Comparison of ENCODE assay signal across 8 cellular contexts in genomic region chr18:59899298-59900221, GRCh38. TPM values are rescaled to one million over a fixed set of nuclear protein-coding genes. Genes with fewer than 3 reads are reported as not detected.
DNase-seq lines count a peak whose midpoint lies in the region; ATAC-seq and TF ChIP-seq lines count a peak whose summit lies in the region.

Gene PMAIP1 (plus strand): TSS chr18:59899996. CDS start chr18:59900178, 182 bp downstream.

- in situ Hi-C loops in GM18951 (cut with MboI; ENCODE audit: low sequenced_read_pairs, unreplicated experiment) = loop anchor here (10.0 kb wide), 1 partner anchor 55 kb away; no protein-coding TSS in a partner anchor

- CTCF ChIA-PET in AG04450 (lab: Charles Lee) = interaction anchor here (0.8 to 2.1 kb wide), 3 partner anchors 14 to 437 kb away, joined by 3 to 8 read pairs (median 3); no protein-coding TSS in a partner anchor

- H3K9me3 ChIP-seq in AG04450 (ENCODE audit: control insufficient read depth, insufficient read depth, low read length) (peaks cover 3% of the 10 kb centered on the region; the same call in 1 of the 2 replicates), WERI-Rb-1 (ENCODE audit: severe bottlenecking) (peaks cover 8% of the 10 kb centered on the region), breast epithelium (no peaks in the 10 kb centered on the region)

- H3K4me3 ChIP-seq in AG04450 (ENCODE audit: low read depth, low read length) (peak within 1 kb of the TSS; percentile 90), WERI-Rb-1 (ENCODE audit: low read depth, low read length) (peak within 1 kb of the TSS; percentile 87), breast epithelium (peak within 1 kb of the TSS; percentile 46 to 70 (median 68))

- intact Hi-C loops in breast epithelium (cut with DNase I; ENCODE audit: low total_unique reads) = no loop called here

- TF ChIP-seq CTCF in AG04450 (IDR thresholded peaks at IDR 0.05; ENCODE audit: low read depth, low read length) = no peak
- TF ChIP-seq CTCF in WERI-Rb-1 (IDR thresholded peaks at IDR 0.05; ENCODE audit: low read depth, low read length) = no peak
- TF ChIP-seq CTCF in breast epithelium (IDR thresholded peaks at IDR 0.05) = no peak

- POLR2A ChIA-PET in AG04450 (lab: Yijun Ruan, JAX) = interaction anchor here (0.5 to 3.4 kb wide), 26 partner anchors 10 to 510 kb away, joined by 3 to 27 read pairs (median 4); partner anchors contain the start of gene CCBE1

- ATAC-seq in HG03159 (IDR thresholded peaks at IDR 0.05; ENCODE audit: unreplicated experiment) = peak; percentile 68

- no peaks in the 10 kb centered on the region for H3K4me1 ChIP-seq in breast epithelium

- no peaks in the 10 kb centered on the region for H3K27me3 ChIP-seq in AG04450 (ENCODE audit: control insufficient read depth, insufficient read depth, low read length)
- no peaks in the 10 kb centered on the region for H3K27me3 ChIP-seq in WERI-Rb-1 (ENCODE audit: insufficient read depth, low read depth, severe bottlenecking)
- H3K27me3 ChIP-seq in breast epithelium = no peaks in the 10 kb centered on the region

- DNase-seq in AG04450 (ENCODE audit: low read depth, low spot score) (peak; percentile 93), NCI-H2227 treated with DMSO at 0.1 percent for 48 hours (lab: John Stamatoyannopoulos, UW) (peak; percentile 93), WERI-Rb-1 (peak; percentile 94), breast epithelium (ENCODE audit: low spot score in 2 of 2) (peak; percentile 84 to 86), iris pigment epithelial cell (ENCODE audit: low read depth) (peak; percentile 94)
- peak; percentile 83 to 87 (median 86) for DNase-seq in stimulated activated CD4-positive, alpha-beta T cell treated with anti-CD3 and anti-CD28 coated beads, Interleukin-12 subunit alpha, Interleukin-12 subunit beta, amount 100 ng/mL, for 48 hours (ENCODE audit: low read depth in 2 of 3, low spot score in 1 of 3)

- peak within 1 kb of the TSS; percentile 91 for H3K27ac ChIP-seq in AG04450 (ENCODE audit: low read depth, low read length)
- peak within 1 kb of the TSS; percentile 90 for H3K27ac ChIP-seq in WERI-Rb-1
- peak within 1 kb of the TSS; percentile 83 to 91 for H3K27ac ChIP-seq in breast epithelium

- peak; percentile 100 for TF ChIP-seq POLR2A in GM18951 (IDR thresholded peaks at IDR 0.05; ENCODE audit: extremely low read depth, insufficient read depth, insufficient read length)
- TF ChIP-seq POLR2A in breast epithelium (IDR thresholded peaks at IDR 0.05) = peak; percentile 56

- peaks cover 28% of the 10 kb centered on the region for H3K36me3 ChIP-seq in WERI-Rb-1
- H3K36me3 ChIP-seq in breast epithelium = no peaks in the 10 kb centered on the region

RNA-seq across cellular contexts. Expression of gene PMAIP1, which starts in this region (rescaled TPM):
- 38.8 and 57.1 TPM in 2 replicates for polyA plus RNA-seq in AG04450 (2011; rRNA removed)
- polyA minus RNA-seq in AG04450 (2011; rRNA and poly(A)+ RNA removed) = 19.0 and 21.3 TPM in 2 replicates
- total RNA-seq in breast epithelium = 1 to 10 TPM; 1.1 to 7.5 (median 5.3) TPM

Comparison
In these comparisons a context has a peak if more than half of its experiments do, and no peak if none do; other contexts are left out.
1. Peak in every context shown above with its lines: DNase-seq, ATAC-seq, H3K4me3 ChIP-seq and H3K27ac ChIP-seq.